8 cellular contexts compared by ENCODE assay signal in genomic region chr5:151155149-151155776, GRCh38. TPM values are rescaled to one million over a fixed set of nuclear protein-coding genes. Genes with fewer than 3 reads are reported as not detected.
DNase-seq lines count a peak whose midpoint lies in the region; ATAC-seq, FAIRE-seq and TF ChIP-seq lines count a peak whose summit lies in the region.

No MANE protein-coding gene starts in this region.

- H3K4me3 ChIP-seq in dorsolateral prefrontal cortex, result peak overlapping the region in 55 of 59 donors; percentile 53 to 89 (median 78)
- H3K4me3 ChIP-seq in skeletal muscle satellite cell (ENCODE audit: low read length), result peak overlapping the region; percentile 98

- H3K27ac Mint-ChIP-seq in T-helper 17 cell, result peak overlapping the region; percentile 98

- H3K9me3 ChIP-seq in T-helper 17 cell (ENCODE audit: control insufficient read depth, low read length, poor library complexity, severe bottlenecking) (no peaks in the 10 kb centered on the region), skeletal muscle satellite cell (replicated peaks; ENCODE audit: low read length) (no peaks in the 10 kb centered on the region)

- H3K27me3 ChIP-seq in dorsolateral prefrontal cortex (no peaks in the 10 kb centered on the region), skeletal muscle satellite cell (ENCODE audit: control insufficient read depth, insufficient read depth, low read length) (no peaks in the 10 kb centered on the region)

- no peaks in the 10 kb centered on the region for H3K27me3 Mint-ChIP-seq in T-helper 17 cell

- peak overlapping the region; percentile 86 for H3K9ac ChIP-seq in skeletal muscle satellite cell (ENCODE audit: low read depth, low read length)

- peaks cover 55% of the 10 kb centered on the region for H3K4me1 ChIP-seq in skeletal muscle satellite cell (ENCODE audit: control insufficient read depth, insufficient read depth, low read length)

- H3K4me1 Mint-ChIP-seq in T-helper 17 cell, result peaks cover 69% of the 10 kb centered on the region

- no peaks in the 10 kb centered on the region for H3K36me3 Mint-ChIP-seq in T-helper 17 cell (ENCODE audit: low read depth)

- peak overlapping the region; percentile 95 for H3K4me3 Mint-ChIP-seq in T-helper 17 cell

- in situ Hi-C loops in GM13976 (cut with MboI; ENCODE audit: low sequenced_read_pairs, unreplicated experiment), result loop anchor here (25.0 kb wide), 1 partner anchor 368 kb away; the partner anchor contains the start of gene SMIM3

- intact Hi-C loops in dorsolateral prefrontal cortex (cut with DNase I), result loop anchor here (5.0 kb wide), 2 partner anchors 97 to 98 kb away; partner anchors contain the start of gene GM2A (in 1 of the 2)

- DNase-seq in EL, result peak; percentile 70
- peak; percentile 26 for DNase-seq in H54 (ENCODE audit: insufficient read length, low spot score)
- peak; percentile 29 to 50 (median 38) for DNase-seq in T-helper 17 cell
- DNase-seq in dorsolateral prefrontal cortex, result no peak
- DNase-seq in GM13976 (ENCODE audit: low spot score), result no peak
- no peak for DNase-seq in kidney tubule cell (ENCODE audit: low spot score)
- DNase-seq in occipital lobe (lab: John Stamatoyannopoulos, UW), result no peak

- no peak for FAIRE-seq in H54 (lab: Jason Lieb, UNC)

- TF ChIP-seq POLR2A in H54 (IDR thresholded peaks at IDR 0.05; ENCODE audit: low read depth, low read length), result no peak

- peak; percentile 56 for ATAC-seq in T-helper 17 cell

- H3K36me3 ChIP-seq in skeletal muscle satellite cell (ENCODE audit: insufficient read depth, low read length), result peaks cover 20% of the 10 kb centered on the region

- peak overlapping the region in 52 of 59 donors; percentile 3 to 93 (median 80) for H3K27ac ChIP-seq in dorsolateral prefrontal cortex

- peak overlapping the region; percentile 94 for H3K4me2 ChIP-seq in skeletal muscle satellite cell (ENCODE audit: low read length)

- no peak for TF ChIP-seq CTCF in dorsolateral prefrontal cortex (IDR thresholded peaks at IDR 0.05 in 54 of 56, conservative IDR thresholded peaks at IDR 0.05 in 2 of 56; ENCODE audit: low read depth in 1 of 56, partially characterized antibody in 56 of 56)
- no peak for TF ChIP-seq CTCF in GM13976 (IDR thresholded peaks at IDR 0.05; ENCODE audit: borderline replicate concordance, control extremely low read depth, extremely low read depth, insufficient read depth, missing control alignments)

RNA-seq across cellular contexts. Expression of gene ANXA6, which starts 2.3 kb away (rescaled TPM):
- total RNA-seq in T-helper 17 cell (100 to 1,000 TPM; 258 to 307 TPM), dorsolateral prefrontal cortex (100 to 1,000 TPM in 119 of 120 experiments, 10 to 100 TPM in 1; 98.9 to 428 (median 291) TPM), occipital lobe (74.7 TPM)
- 324 and 407 TPM in 2 replicates for total RNA-seq in skeletal muscle satellite cell (2012; rRNA removed)

Comparison
In these comparisons a context has a peak if more than half of its experiments do, and no peak if none do; other contexts are left out.
1. DNase-seq: peak in EL (single experiment), H54 (single experiment) and T-helper 17 cell (3 of 3); none in dorsolateral prefrontal cortex (0 of 10), GM13976 (single experiment), kidney tubule cell (single experiment) and occipital lobe (single experiment).